ENCODE assay signal across 10 cellular contexts in the genomic region with DNA sequence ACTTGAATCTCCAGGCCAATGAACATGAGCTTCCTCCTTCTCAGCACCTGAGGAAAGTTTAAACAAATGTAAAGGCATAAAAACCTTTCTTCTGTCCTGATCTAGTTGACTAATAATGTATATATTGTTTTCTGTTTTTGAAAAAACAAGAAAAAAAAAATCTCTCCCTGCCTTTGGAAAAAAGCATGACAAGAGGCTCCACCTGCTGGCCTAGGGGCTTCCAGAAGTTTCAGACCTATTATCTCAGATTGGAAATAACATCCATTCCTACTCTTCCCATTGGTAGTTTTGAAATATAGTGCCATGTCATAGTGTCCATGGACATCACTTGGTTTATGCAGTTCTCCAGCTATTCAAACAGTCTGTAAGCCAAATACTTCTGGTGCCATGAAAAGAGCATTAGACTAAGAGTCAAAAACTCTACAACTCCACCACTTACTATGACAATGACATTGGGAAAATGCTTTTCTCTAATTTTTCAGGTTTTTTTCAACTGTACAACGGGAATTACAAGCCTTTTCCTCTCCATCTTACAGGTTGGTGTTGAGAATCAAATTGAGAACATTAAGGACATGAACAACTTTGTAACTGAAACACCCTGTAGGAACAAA.
DNase-seq lines count a peak whose midpoint lies in the region; ATAC-seq and TF ChIP-seq lines count a peak whose summit lies in the region.
"Had no signal": no experiment of that assay in that cellular context is flagged by ENCODE, and none has a peak within 500 bp of the region (broad histone marks: within the 10 kb centered on the region; RNA-seq: fewer than 3 reads in every experiment).

No MANE protein-coding gene starts in this region.

- no peak overlapping the region for H3K27ac ChIP-seq in right atrium auricular region
- H3K27ac ChIP-seq in suprapubic skin, result peak overlapping the region; percentile 38
- no peak overlapping the region for H3K27ac ChIP-seq in tibial nerve
- H3K27ac ChIP-seq: BLaER1 treated with 17β-estradiol and CSF1 and Interleukin-3, amounts not matched to agents 10 nM and 100 nM; HL-60 had no signal

- CTCF ChIA-PET in activated CD4-positive, alpha-beta memory T cell treated with anti-CD3 and anti-CD28 coated beads, Interleukin-2, amount 10 ng/mL, durations not matched to agents 7 days and 5 days (lab: Charles Lee), result no interaction called here

- TF ChIP-seq EP300 in suprapubic skin (IDR thresholded peaks at IDR 0.05) (no peak), tibial nerve (IDR thresholded peaks at IDR 0.05) (no peak)

- no peaks in the 10 kb centered on the region for H3K4me1 Mint-ChIP-seq in activated CD4-positive, alpha-beta memory T cell treated with anti-CD3 and anti-CD28 coated beads, Interleukin-2, amount 10 ng/mL, durations not matched to agents 7 days and 5 days

- H3K27me3 Mint-ChIP-seq in activated CD4-positive, alpha-beta memory T cell treated with anti-CD3 and anti-CD28 coated beads, Interleukin-2, amount 10 ng/mL, durations not matched to agents 7 days and 5 days, result no peaks in the 10 kb centered on the region

- POLR2A ChIA-PET in activated CD4-positive, alpha-beta memory T cell treated with anti-CD3 and anti-CD28 coated beads, Interleukin-2, amount 10 ng/mL, durations not matched to agents 7 days and 5 days (lab: Charles Lee), result no interaction called here

- no peaks in the 10 kb centered on the region for H3K27me3 ChIP-seq in right atrium auricular region
- H3K27me3 ChIP-seq in suprapubic skin, result no peaks in the 10 kb centered on the region
- H3K27me3 ChIP-seq in tibial nerve, result no peaks in the 10 kb centered on the region
- H3K27me3 ChIP-seq: BLaER1 treated with 17β-estradiol and CSF1 and Interleukin-3, amounts not matched to agents 10 nM and 100 nM had no signal

- H3K36me3 Mint-ChIP-seq in activated CD4-positive, alpha-beta memory T cell treated with anti-CD3 and anti-CD28 coated beads, Interleukin-2, amount 10 ng/mL, durations not matched to agents 7 days and 5 days (ENCODE audit: low read depth), result no peaks in the 10 kb centered on the region

- H3K4me1 ChIP-seq in right atrium auricular region (peaks cover 0 to 10% of the 10 kb centered on the region in 2 donors), suprapubic skin (peaks cover 5% of the 10 kb centered on the region), tibial nerve (no peaks in the 10 kb centered on the region)

- DNase-seq in NCI-H2171 treated with DMSO at 0.1 percent for 48 hours (lab: John Stamatoyannopoulos, UW), result peak; percentile 4
- no peak for DNase-seq in NCI-H2171 (lab: John Stamatoyannopoulos, UW)
- no peak for DNase-seq in right atrium auricular region (ENCODE audit: low spot score)
- DNase-seq in suprapubic skin (ENCODE audit: low spot score in 2 of 2), result no peak
- no peak for DNase-seq in tibial nerve (ENCODE audit: low spot score in 2 of 2)
- no peak for DNase-seq in omental fat pad (ENCODE audit: low spot score)
- DNase-seq in activated CD4-positive, alpha-beta memory T cell treated with anti-CD3 and anti-CD28 coated beads, Interleukin-2, amount 10 ng/mL, durations not matched to agents 7 days and 5 days, result no peak

- H3K36me3 ChIP-seq in right atrium auricular region (no peaks in the 10 kb centered on the region), suprapubic skin (no peaks in the 10 kb centered on the region), tibial nerve (no peaks in the 10 kb centered on the region)

- no peak overlapping the region for H3K27ac Mint-ChIP-seq in activated CD4-positive, alpha-beta memory T cell treated with anti-CD3 and anti-CD28 coated beads, Interleukin-2, amount 10 ng/mL, durations not matched to agents 7 days and 5 days

- TF ChIP-seq CTCF in right atrium auricular region (IDR thresholded peaks at IDR 0.05) (peak; percentile 29 to 65), suprapubic skin (IDR thresholded peaks at IDR 0.05) (peak in 1 of 2 donors; percentile 14), tibial nerve (IDR thresholded peaks at IDR 0.05) (peak in 1 of 5 experiments; percentile 6), omental fat pad (IDR thresholded peaks at IDR 0.05) (no peak)

- WGBS in suprapubic skin, result 88% methylated on average over 1 of the region's 1 CpG
- WGBS in tibial nerve, 2 donors, result 85 to 92% methylated on average over 1 of the region's 1 CpG

- no peak for TF ChIP-seq POLR2A in suprapubic skin (IDR thresholded peaks at IDR 0.05)
- TF ChIP-seq POLR2A in tibial nerve (IDR thresholded peaks at IDR 0.05), result no peak

- H3K4me3 ChIP-seq in right atrium auricular region (no peak overlapping the region), suprapubic skin (no peak overlapping the region), tibial nerve (no peak overlapping the region)
- H3K4me3 ChIP-seq: BLaER1 treated with 17β-estradiol and CSF1 and Interleukin-3, amounts not matched to agents 10 nM and 100 nM had no signal

- ATAC-seq in SK-N-SH treated with all-trans-retinoic acid at 6 μM for 48 hours, result peak; percentile 35; the same call in 1 of the 3 replicates
- no peak for ATAC-seq in omental fat pad (ENCODE audit: low FRiP score)

- peaks cover 2% of the 10 kb centered on the region for H3K9me3 Mint-ChIP-seq in activated CD4-positive, alpha-beta memory T cell treated with anti-CD3 and anti-CD28 coated beads, Interleukin-2, amount 10 ng/mL, durations not matched to agents 7 days and 5 days

- H3K9me3 ChIP-seq in right atrium auricular region (no peaks in the 10 kb centered on the region), suprapubic skin (no peaks in the 10 kb centered on the region), tibial nerve (peaks cover 0 to 7% (median 2%) of the 10 kb centered on the region in 4 donors)

- no peak overlapping the region for H3K4me3 Mint-ChIP-seq in activated CD4-positive, alpha-beta memory T cell treated with anti-CD3 and anti-CD28 coated beads, Interleukin-2, amount 10 ng/mL, durations not matched to agents 7 days and 5 days

TF ChIP-seq in SK-N-SH treated with all-trans-retinoic acid at 6 μM for 48 hours, 23 proteins besides CTCF, POLR2A, EP300 and RAD21:
- no peak for TF ChIP-seq TOX (CRISPR knock-in tag; IDR thresholded peaks at IDR 0.05; ENCODE audit: borderline replicate concordance)
- TF ChIP-seq CSDC2 (CRISPR knock-in tag; IDR thresholded peaks at IDR 0.05), result no peak
- TF ChIP-seq PATZ1 (CRISPR knock-in tag; IDR thresholded peaks at IDR 0.05; ENCODE audit: borderline replicate concordance), result no peak
- TF ChIP-seq BACH2 (CRISPR knock-in tag; IDR thresholded peaks at IDR 0.05; ENCODE audit: borderline replicate concordance), result no peak
- TF ChIP-seq RARB (CRISPR knock-in tag; IDR thresholded peaks at IDR 0.05), result no peak

Comparison
In these comparisons a context has a peak if more than half of its experiments do, and no peak if none do; other contexts are left out.
1. CTCF ChIP-seq: peak in right atrium auricular region (2 of 2); none in omental fat pad (0 of 3).